ENCODE assay signal across 2 cellular contexts in the genomic region with DNA sequence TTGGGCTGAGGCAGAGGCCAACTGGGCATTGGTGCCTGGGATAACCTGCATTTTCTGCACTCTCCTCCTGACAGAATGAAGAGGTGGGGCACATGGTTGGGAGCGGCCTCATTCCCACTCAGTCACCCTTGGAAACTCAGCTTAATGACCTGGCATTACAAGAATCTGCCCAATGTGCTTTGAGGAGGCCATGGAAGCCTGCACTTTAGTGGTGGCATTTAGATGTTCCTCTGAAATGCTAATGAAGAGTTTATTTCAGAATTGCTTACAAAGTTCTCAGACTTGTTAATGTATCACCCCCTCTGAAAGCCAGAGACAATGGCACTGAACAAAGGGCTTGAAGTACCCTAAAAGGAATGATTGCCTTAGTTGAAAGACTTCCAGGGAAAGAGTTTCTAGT.
TF ChIP-seq lines count a peak whose summit lies in the region.

No MANE protein-coding gene starts in this region.

TF ChIP-seq in GM23338, 12 proteins besides CTCF, POLR2A, EP300 and RAD21 (continued from another document and continues in another):
- TF ChIP-seq, protein P1, sequence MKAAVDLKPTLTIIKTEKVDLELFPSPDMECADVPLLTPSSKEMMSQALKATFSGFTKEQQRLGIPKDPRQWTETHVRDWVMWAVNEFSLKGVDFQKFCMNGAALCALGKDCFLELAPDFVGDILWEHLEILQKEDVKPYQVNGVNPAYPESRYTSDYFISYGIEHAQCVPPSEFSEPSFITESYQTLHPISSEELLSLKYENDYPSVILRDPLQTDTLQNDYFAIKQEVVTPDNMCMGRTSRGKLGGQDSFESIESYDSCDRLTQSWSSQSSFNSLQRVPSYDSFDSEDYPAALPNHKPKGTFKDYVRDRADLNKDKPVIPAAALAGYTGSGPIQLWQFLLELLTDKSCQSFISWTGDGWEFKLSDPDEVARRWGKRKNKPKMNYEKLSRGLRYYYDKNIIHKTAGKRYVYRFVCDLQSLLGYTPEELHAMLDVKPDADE (IDR thresholded peaks at IDR 0.05) = no peak
- TF ChIP-seq EZH2 (IDR thresholded peaks at IDR 0.05; ENCODE audit: low read depth, unreplicated experiment) (no peak), EZH2phosphoT487 (IDR thresholded peaks at IDR 0.05; ENCODE audit: unreplicated experiment) (no peak), POLR2AphosphoS5 (IDR thresholded peaks at IDR 0.05; ENCODE audit: low read depth) (no peak), ZNF114 (CRISPR knock-in tag; IDR thresholded peaks at IDR 0.05) (peak; percentile 48; the same call in 1 of the 2 replicates), JUNB (IDR thresholded peaks at IDR 0.05; ENCODE audit: unreplicated experiment) (no peak), CREB1 (CRISPR knock-in tag; IDR thresholded peaks at IDR 0.05; ENCODE audit: low read depth) (peak; percentile 27; the same call in 1 of the 2 replicates)
- TF ChIP-seq, protein P2, sequence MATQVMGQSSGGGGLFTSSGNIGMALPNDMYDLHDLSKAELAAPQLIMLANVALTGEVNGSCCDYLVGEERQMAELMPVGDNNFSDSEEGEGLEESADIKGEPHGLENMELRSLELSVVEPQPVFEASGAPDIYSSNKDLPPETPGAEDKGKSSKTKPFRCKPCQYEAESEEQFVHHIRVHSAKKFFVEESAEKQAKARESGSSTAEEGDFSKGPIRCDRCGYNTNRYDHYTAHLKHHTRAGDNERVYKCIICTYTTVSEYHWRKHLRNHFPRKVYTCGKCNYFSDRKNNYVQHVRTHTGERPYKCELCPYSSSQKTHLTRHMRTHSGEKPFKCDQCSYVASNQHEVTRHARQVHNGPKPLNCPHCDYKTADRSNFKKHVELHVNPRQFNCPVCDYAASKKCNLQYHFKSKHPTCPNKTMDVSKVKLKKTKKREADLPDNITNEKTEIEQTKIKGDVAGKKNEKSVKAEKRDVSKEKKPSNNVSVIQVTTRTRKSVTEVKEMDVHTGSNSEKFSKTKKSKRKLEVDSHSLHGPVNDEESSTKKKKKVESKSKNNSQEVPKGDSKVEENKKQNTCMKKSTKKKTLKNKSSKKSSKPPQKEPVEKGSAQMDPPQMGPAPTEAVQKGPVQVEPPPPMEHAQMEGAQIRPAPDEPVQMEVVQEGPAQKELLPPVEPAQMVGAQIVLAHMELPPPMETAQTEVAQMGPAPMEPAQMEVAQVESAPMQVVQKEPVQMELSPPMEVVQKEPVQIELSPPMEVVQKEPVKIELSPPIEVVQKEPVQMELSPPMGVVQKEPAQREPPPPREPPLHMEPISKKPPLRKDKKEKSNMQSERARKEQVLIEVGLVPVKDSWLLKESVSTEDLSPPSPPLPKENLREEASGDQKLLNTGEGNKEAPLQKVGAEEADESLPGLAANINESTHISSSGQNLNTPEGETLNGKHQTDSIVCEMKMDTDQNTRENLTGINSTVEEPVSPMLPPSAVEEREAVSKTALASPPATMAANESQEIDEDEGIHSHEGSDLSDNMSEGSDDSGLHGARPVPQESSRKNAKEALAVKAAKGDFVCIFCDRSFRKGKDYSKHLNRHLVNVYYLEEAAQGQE (IDR thresholded peaks at IDR 0.05; ENCODE audit: unreplicated experiment) = no peak
- TF ChIP-seq, protein P3, sequence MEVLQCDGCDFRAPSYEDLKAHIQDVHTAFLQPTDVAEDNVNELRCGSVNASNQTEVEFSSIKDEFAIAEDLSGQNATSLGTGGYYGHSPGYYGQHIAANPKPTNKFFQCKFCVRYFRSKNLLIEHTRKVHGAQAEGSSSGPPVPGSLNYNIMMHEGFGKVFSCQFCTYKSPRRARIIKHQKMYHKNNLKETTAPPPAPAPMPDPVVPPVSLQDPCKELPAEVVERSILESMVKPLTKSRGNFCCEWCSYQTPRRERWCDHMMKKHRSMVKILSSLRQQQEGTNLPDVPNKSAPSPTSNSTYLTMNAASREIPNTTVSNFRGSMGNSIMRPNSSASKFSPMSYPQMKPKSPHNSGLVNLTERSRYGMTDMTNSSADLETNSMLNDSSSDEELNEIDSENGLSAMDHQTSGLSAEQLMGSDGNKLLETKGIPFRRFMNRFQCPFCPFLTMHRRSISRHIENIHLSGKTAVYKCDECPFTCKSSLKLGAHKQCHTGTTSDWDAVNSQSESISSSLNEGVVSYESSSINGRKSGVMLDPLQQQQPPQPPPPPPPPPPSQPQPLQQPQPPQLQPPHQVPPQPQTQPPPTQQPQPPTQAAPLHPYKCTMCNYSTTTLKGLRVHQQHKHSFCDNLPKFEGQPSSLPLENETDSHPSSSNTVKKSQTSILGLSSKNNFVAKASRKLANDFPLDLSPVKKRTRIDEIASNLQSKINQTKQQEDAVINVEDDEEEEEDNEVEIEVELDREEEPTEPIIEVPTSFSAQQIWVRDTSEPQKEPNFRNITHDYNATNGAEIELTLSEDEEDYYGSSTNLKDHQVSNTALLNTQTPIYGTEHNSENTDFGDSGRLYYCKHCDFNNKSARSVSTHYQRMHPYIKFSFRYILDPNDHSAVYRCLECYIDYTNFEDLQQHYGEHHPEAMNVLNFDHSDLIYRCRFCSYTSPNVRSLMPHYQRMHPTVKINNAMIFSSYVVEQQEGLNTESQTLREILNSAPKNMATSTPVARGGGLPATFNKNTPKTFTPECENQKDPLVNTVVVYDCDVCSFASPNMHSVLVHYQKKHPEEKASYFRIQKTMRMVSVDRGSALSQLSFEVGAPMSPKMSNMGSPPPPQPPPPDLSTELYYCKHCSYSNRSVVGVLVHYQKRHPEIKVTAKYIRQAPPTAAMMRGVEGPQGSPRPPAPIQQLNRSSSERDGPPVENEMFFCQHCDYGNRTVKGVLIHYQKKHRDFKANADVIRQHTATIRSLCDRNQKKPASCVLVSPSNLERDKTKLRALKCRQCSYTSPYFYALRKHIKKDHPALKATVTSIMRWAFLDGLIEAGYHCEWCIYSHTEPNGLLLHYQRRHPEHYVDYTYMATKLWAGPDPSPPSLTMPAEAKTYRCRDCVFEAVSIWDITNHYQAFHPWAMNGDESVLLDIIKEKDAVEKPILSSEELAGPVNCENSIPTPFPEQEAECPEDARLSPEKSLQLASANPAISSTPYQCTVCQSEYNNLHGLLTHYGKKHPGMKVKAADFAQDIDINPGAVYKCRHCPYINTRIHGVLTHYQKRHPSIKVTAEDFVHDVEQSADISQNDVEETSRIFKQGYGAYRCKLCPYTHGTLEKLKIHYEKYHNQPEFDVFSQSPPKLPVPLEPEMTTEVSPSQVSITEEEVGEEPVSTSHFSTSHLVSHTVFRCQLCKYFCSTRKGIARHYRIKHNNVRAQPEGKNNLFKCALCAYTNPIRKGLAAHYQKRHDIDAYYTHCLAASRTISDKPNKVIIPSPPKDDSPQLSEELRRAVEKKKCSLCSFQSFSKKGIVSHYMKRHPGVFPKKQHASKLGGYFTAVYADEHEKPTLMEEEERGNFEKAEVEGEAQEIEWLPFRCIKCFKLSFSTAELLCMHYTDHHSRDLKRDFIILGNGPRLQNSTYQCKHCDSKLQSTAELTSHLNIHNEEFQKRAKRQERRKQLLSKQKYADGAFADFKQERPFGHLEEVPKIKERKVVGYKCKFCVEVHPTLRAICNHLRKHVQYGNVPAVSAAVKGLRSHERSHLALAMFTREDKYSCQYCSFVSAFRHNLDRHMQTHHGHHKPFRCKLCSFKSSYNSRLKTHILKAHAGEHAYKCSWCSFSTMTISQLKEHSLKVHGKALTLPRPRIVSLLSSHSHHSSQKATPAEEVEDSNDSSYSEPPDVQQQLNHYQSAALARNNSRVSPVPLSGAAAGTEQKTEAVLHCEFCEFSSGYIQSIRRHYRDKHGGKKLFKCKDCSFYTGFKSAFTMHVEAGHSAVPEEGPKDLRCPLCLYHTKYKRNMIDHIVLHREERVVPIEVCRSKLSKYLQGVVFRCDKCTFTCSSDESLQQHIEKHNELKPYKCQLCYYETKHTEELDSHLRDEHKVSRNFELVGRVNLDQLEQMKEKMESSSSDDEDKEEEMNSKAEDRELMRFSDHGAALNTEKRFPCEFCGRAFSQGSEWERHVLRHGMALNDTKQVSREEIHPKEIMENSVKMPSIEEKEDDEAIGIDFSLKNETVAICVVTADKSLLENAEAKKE (CRISPR knock-in tag; IDR thresholded peaks at IDR 0.05) = peak; percentile 98

TF ChIP-seq in WTC11, 78 proteins besides CTCF, POLR2A, EP300 and RAD21 (continued from another document):
- TF ChIP-seq, protein P4, sequence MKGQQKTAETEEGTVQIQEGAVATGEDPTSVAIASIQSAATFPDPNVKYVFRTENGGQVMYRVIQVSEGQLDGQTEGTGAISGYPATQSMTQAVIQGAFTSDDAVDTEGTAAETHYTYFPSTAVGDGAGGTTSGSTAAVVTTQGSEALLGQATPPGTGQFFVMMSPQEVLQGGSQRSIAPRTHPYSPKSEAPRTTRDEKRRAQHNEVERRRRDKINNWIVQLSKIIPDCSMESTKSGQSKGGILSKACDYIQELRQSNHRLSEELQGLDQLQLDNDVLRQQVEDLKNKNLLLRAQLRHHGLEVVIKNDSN (CRISPR knock-in tag; IDR thresholded peaks at IDR 0.05) = 0 out of 2 replicates have a peak, but pooled peaks have one; percentile 27
- no peak for TF ChIP-seq OVOL2 (CRISPR knock-in tag; IDR thresholded peaks at IDR 0.05; ENCODE audit: borderline replicate concordance)
